In genomic region chr6:137625100-137625661, GRCh38 we compare ENCODE assay signal across 26 cellular contexts.
"Had no signal": no experiment of that assay in that cellular context is flagged by ENCODE, and none has a peak within 500 bp of the region (broad histone marks: within the 10 kb centered on the region; RNA-seq: fewer than 3 reads in every experiment).

No MANE protein-coding gene starts in this region.

- FAIRE-seq: endothelial cell of umbilical vein, kidney had no signal

- H2AFZ ChIP-seq: hepatocyte had no signal

- ATAC-seq: foreskin keratinocyte; gastroesophageal sphincter; heart left ventricle; left lobe of liver; natural killer cell; stimulated activated memory B cell treated with anti-CD40 and anti-IgM and Interleukin-4, amounts not matched to agents 10 μg/mL and 1 μg/mL and 100 μg/mL, for 72 hours; stimulated activated naive CD8-positive, alpha-beta T cell treated with anti-CD3 and anti-CD28 coated beads, Interleukin-15, Interleukin-2, amounts not matched to agents 100 U/mL and 50 U/mL, for 24 hours; upper lobe of right lung had no signal

- H3K4me2 ChIP-seq: hepatocyte had no signal

- DNase-seq: dermis blood vessel endothelial cell; effector memory CD4-positive, alpha-beta T cell; foreskin keratinocyte; heart left ventricle; kidney; natural killer cell; nucleus accumbens; sigmoid colon; spleen; stimulated activated CD4-positive, alpha-beta T cell treated with anti-CD3 and anti-CD28 coated beads, Interleukin-4, amount 100 ng/mL, for 4 hours; stimulated activated naive CD8-positive, alpha-beta T cell treated with anti-CD3 and anti-CD28 coated beads, Interleukin-15, Interleukin-2, amounts not matched to agents 100 U/mL and 50 U/mL, for 24 hours; substantia nigra; upper lobe of right lung had no signal

- H3K27me3 ChIP-seq: esophagus muscularis mucosa, gastroesophageal sphincter, hepatocyte, right atrium auricular region, tibial nerve, upper lobe of right lung, vagina had no signal

- H3K4me1 ChIP-seq: esophagus muscularis mucosa, foreskin keratinocyte, gastroesophageal sphincter, heart left ventricle, prostate gland, right atrium auricular region, sigmoid colon, spleen, tibial nerve, upper lobe of right lung, vagina had no signal

- H3K36me3 ChIP-seq: esophagus muscularis mucosa, gastroesophageal sphincter, heart left ventricle, prostate gland, right atrium auricular region, sigmoid colon, spleen, thoracic aorta, tibial nerve, upper lobe of right lung, vagina had no signal

- H3K4me3 ChIP-seq: coronary artery, esophagus muscularis mucosa, gastroesophageal sphincter, heart left ventricle, hepatocyte, lung, prostate gland, right atrium auricular region, sigmoid colon, spleen, thoracic aorta, tibial nerve, upper lobe of right lung, vagina had no signal

- H3K79me2 ChIP-seq: hepatocyte had no signal

- H3K9me3 ChIP-seq: esophagus muscularis mucosa, gastroesophageal sphincter, heart left ventricle, prostate gland, right atrium auricular region, sigmoid colon, spleen, thoracic aorta, tibial nerve, upper lobe of right lung, vagina had no signal

- H3K27ac ChIP-seq: coronary artery, esophagus muscularis mucosa, foreskin keratinocyte, gastroesophageal sphincter, heart left ventricle, hepatocyte, prostate gland, right atrium auricular region, sigmoid colon, spleen, thoracic aorta, tibial nerve, upper lobe of right lung, vagina had no signal
